Comparison of ENCODE assay signal across 8 cellular contexts in the genomic region with DNA sequence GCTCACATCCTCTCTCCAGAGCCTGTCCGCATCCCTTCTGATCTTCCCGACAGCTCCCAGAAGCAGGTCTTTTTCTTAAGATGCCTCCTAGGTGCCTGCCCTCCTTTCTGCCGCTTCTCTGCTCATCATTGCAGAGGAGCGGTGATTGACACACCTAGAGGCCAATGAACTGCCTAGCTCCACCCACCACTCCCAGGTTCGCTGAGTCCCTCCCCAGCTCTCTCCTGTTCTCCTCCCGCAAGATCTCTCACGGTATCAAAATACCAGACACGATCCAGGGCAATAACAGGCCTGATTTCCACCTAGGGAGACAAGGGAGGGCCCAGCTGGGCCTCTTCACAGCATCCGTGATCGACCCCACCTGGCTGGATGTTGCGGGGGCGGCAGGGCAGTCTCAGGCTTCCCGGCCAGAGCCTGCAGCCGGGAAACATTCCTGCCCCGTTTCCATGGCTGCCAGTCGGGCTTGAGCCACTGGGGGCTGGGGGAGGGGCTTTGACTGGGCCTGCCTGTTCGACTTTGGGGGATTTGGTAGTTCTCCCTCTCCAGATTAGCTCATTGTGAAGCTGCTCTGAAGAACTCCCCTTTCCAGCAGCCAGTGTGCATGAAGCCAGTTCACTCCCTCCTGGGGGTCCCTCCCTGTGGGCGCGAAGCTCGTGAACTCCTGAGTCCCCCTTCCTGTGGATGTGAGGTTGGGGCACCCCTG.
DNase-seq lines count a peak whose midpoint lies in the region; ATAC-seq and TF ChIP-seq lines count a peak whose summit lies in the region.

No MANE protein-coding gene starts in this region.

- no peak for TF ChIP-seq POLR2A in GM18505 (IDR thresholded peaks at IDR 0.05; ENCODE audit: borderline replicate concordance, extremely low read depth, insufficient read depth, insufficient read length)

- DNase-seq in LoVo (ENCODE audit: low spot score) (peak; percentile 57), SW480 (ENCODE audit: low spot score) (peak; percentile 84), astrocyte of the hippocampus (ENCODE audit: low read depth, low spot score) (peak; percentile 98), hippocampal formation (lab: John Stamatoyannopoulos, UW) (peak; percentile 56 to 65), renal cortical epithelial cell (ENCODE audit: low read depth) (peak; percentile 83)

- ATAC-seq in GM18505 (IDR thresholded peaks at IDR 0.05; ENCODE audit: unreplicated experiment) (peak; percentile 88), GM18858 (IDR thresholded peaks at IDR 0.05; ENCODE audit: unreplicated experiment) (no peak), GM21515 (IDR thresholded peaks at IDR 0.05; ENCODE audit: unreplicated experiment) (no peak)
